8 cellular contexts compared by ENCODE assay signal in genomic region chr6:64505312-64505711, GRCh38.
DNase-seq lines count a peak whose midpoint lies in the region; ATAC-seq and TF ChIP-seq lines count a peak whose summit lies in the region.

No MANE protein-coding gene starts in this region.

- CTCF ChIA-PET in AG04450 (lab: Charles Lee): interaction anchor here (0.7 to 1.7 kb wide), 11 partner anchors 9 to 26 kb away, joined by 3 to 9 read pairs (median 3); no protein-coding TSS in a partner anchor

- H3K36me3 ChIP-seq in NT2/D1 (ENCODE audit: insufficient read depth, insufficient read length, low read length): no peaks in the 10 kb centered on the region

- H3K4me3 ChIP-seq in AG04450 (ENCODE audit: low read depth, low read length): no peak overlapping the region
- H3K4me3 ChIP-seq in NT2/D1 (ENCODE audit: insufficient read length, low read depth): no peak overlapping the region
- H3K4me3 ChIP-seq in fibroblast of mammary gland (ENCODE audit: control insufficient read depth, low read depth, low read length): no peak overlapping the region

- no peak overlapping the region for H3K27ac ChIP-seq in AG04450 (ENCODE audit: low read depth, low read length)

- POLR2A ChIA-PET in AG04450 (lab: Yijun Ruan, JAX): no interaction called here

- no peaks in the 10 kb centered on the region for H3K4me1 ChIP-seq in NT2/D1 (ENCODE audit: insufficient read depth, insufficient read length)

- H3K9ac ChIP-seq in NT2/D1 (ENCODE audit: insufficient read length, low read depth): no peak overlapping the region

- H3K27me3 ChIP-seq in AG04450 (ENCODE audit: control insufficient read depth, insufficient read depth, low read length) (no peaks in the 10 kb centered on the region), NT2/D1 (ENCODE audit: insufficient read depth, insufficient read length) (no peaks in the 10 kb centered on the region)

- H3K9me3 ChIP-seq in AG04450 (ENCODE audit: control insufficient read depth, insufficient read depth, low read length) (no peaks in the 10 kb centered on the region; the same call in 1 of the 2 replicates), NT2/D1 (ENCODE audit: insufficient read depth, low read length) (no peaks in the 10 kb centered on the region)

- ATAC-seq in GM18867 (IDR thresholded peaks at IDR 0.05; ENCODE audit: unreplicated experiment): peak; percentile 65
- no peak for ATAC-seq in GM18909 (IDR thresholded peaks at IDR 0.05; ENCODE audit: poor library complexity, unreplicated experiment)

- TF ChIP-seq CTCF in AG04450 (IDR thresholded peaks at IDR 0.05; ENCODE audit: low read depth, low read length) (peak; percentile 48), fibroblast of mammary gland (conservative IDR thresholded peaks at IDR 0.05; ENCODE audit: control insufficient read depth, insufficient read depth, low read depth, low read length) (peak; percentile 60)

- DNase-seq in AG04450 (ENCODE audit: low read depth, low spot score): no peak
- peak; percentile 28 for DNase-seq in NT2/D1 (ENCODE audit: low read depth, low spot score)
- DNase-seq in fibroblast of mammary gland (ENCODE audit: low read depth): peak; percentile 13
- no peak for DNase-seq in superior temporal gyrus (ENCODE audit: extremely low spot score)
- DNase-seq in amniotic stem cell (lab: John Stamatoyannopoulos, UW): no peak
- DNase-seq in AG20443 (ENCODE audit: low spot score): no peak

Comparison
In these comparisons a context has a peak if more than half of its experiments do, and no peak if none do; other contexts are left out.
1. DNase-seq: peak in NT2/D1 (single experiment) and fibroblast of mammary gland (single experiment); none in AG04450 (single experiment), superior temporal gyrus (single experiment), amniotic stem cell (single experiment) and AG20443 (single experiment).